ENCODE assay signal across 13 cellular contexts in genomic region chr19:5587071-5587455, GRCh38. TPM values are rescaled to one million over a fixed set of nuclear protein-coding genes. Genes with fewer than 3 reads are reported as not detected.
"Had no signal": no experiment of that assay in that cellular context is flagged by ENCODE, and none has a peak within 500 bp of the region (broad histone marks: within the 10 kb centered on the region; RNA-seq: fewer than 3 reads in every experiment).

No MANE protein-coding gene starts in this region.

- DNase-seq: activated CD4-positive, alpha-beta T cell treated with anti-CD3 and anti-CD28 coated beads, Interleukin-2, amount 10 ng/mL, durations not matched to agents 24 days and 14 days; activated naive CD8-positive, alpha-beta T cell treated with anti-CD3 and anti-CD28 coated beads, Interleukin-2, amount 10 ng/mL, durations not matched to agents 7 days and 5 days; activated T-cell treated with anti-CD3 and anti-CD28 coated beads, Interleukin-2, amount 50 U/mL, for 1 hour; stimulated activated CD4-positive, alpha-beta T cell treated with anti-CD3 and anti-CD28 coated beads, Interleukin-15, amount 100 ng/mL, for 24 hours; stimulated activated CD4-positive, alpha-beta T cell treated with anti-CD3 and anti-CD28 coated beads, Interleukin-4, amount 100 ng/mL, for 24 hours; stimulated activated naive CD8-positive, alpha-beta T cell treated with anti-CD3 and anti-CD28 coated beads, Interleukin-15, amount 100 ng/mL, for 72 hours; testis had no signal

- H3K9me3 Mint-ChIP-seq: activated CD4-positive, alpha-beta T cell treated with anti-CD3 and anti-CD28 coated beads, Interleukin-2, amount 10 ng/mL, durations not matched to agents 24 days and 14 days; activated naive CD8-positive, alpha-beta T cell treated with anti-CD3 and anti-CD28 coated beads, Interleukin-2, amount 10 ng/mL, durations not matched to agents 7 days and 5 days; stimulated activated naive CD8-positive, alpha-beta T cell treated with anti-CD3 and anti-CD28 coated beads, Interleukin-15, amount 100 ng/mL, for 72 hours; T-helper 1 cell treated with Interleukin-12 subunit alpha and Interleukin-12 subunit beta and Interleukin-4 antibody, amounts not matched to agents 30 μg/mL and 1 μg/mL, for 36 hours; WTC11 had no signal

- H3K27ac ChIP-seq: neutrophil, testis had no signal

- H3K27ac Mint-ChIP-seq: activated naive CD8-positive, alpha-beta T cell treated with anti-CD3 and anti-CD28 coated beads, Interleukin-2, amount 10 ng/mL, durations not matched to agents 7 days and 5 days; stimulated activated naive CD8-positive, alpha-beta T cell treated with anti-CD3 and anti-CD28 coated beads, Interleukin-15, amount 100 ng/mL, for 72 hours had no signal

- H3K4me3 Mint-ChIP-seq: activated CD4-positive, alpha-beta T cell treated with anti-CD3 and anti-CD28 coated beads, Interleukin-2, amount 10 ng/mL, durations not matched to agents 24 days and 14 days; activated naive CD8-positive, alpha-beta T cell treated with anti-CD3 and anti-CD28 coated beads, Interleukin-2, amount 10 ng/mL, durations not matched to agents 7 days and 5 days; T-helper 1 cell treated with Interleukin-12 subunit alpha and Interleukin-12 subunit beta and Interleukin-4 antibody, amounts not matched to agents 30 μg/mL and 1 μg/mL, for 36 hours; WTC11 had no signal

- H3K27me3 Mint-ChIP-seq: activated CD4-positive, alpha-beta T cell treated with anti-CD3 and anti-CD28 coated beads, Interleukin-2, amount 10 ng/mL, durations not matched to agents 24 days and 14 days; activated naive CD8-positive, alpha-beta T cell treated with anti-CD3 and anti-CD28 coated beads, Interleukin-2, amount 10 ng/mL, durations not matched to agents 7 days and 5 days; stimulated activated naive CD8-positive, alpha-beta T cell treated with anti-CD3 and anti-CD28 coated beads, Interleukin-15, amount 100 ng/mL, for 72 hours had no signal

- H3K27me3 ChIP-seq: esophagus muscularis mucosa, neutrophil, testis had no signal

- H3K4me3 ChIP-seq: esophagus muscularis mucosa, prostate gland, testis had no signal

- H3K9me3 ChIP-seq: esophagus muscularis mucosa, neutrophil, prostate gland, testis had no signal

RNA-seq across cellular contexts. Expression of gene TINCR, which starts 19.3 kb away (rescaled TPM):
- total RNA-seq: fibroblast of villous mesenchyme had no signal
